ENCODE assay signal across 24 cellular contexts in the genomic region with DNA sequence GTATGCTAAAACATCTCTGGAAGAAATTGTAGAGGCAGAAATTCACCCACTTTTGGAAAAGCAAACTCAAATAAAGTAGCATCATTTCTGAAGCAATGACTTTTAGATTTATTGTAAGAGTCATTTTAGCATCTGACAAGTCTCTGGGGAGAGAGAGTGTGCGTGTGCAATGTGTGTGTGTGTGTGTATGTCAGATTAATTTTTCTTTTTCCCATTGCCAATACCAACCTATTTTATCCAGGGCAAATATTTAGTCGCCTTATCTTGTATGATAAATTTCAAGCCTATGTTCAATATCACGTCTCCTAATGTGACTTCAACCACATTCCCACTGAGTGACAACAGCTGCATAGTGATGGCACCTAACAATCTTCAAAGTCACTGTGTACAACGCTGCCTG.
"Had no signal": no experiment of that assay in that cellular context is flagged by ENCODE, and none has a peak within 500 bp of the region (broad histone marks: within the 10 kb centered on the region; RNA-seq: fewer than 3 reads in every experiment).

No MANE protein-coding gene starts in this region.

- H3K27ac ChIP-seq: colonic mucosa, coronary artery, dorsolateral prefrontal cortex, epithelial cell of prostate, esophagus muscularis mucosa, esophagus squamous epithelium, foreskin keratinocyte, gastrocnemius medialis, gastroesophageal sphincter, heart left ventricle, heart right ventricle had no signal

- H3K36me3 ChIP-seq: colonic mucosa, esophagus squamous epithelium, gastrocnemius medialis, gastroesophageal sphincter had no signal

- H3K4me1 ChIP-seq: colonic mucosa, esophagus muscularis mucosa, esophagus squamous epithelium, foreskin keratinocyte, gastrocnemius medialis, gastroesophageal sphincter had no signal

- DNase-seq: colonic mucosa; cortex of kidney; dermis blood vessel endothelial cell; dorsolateral prefrontal cortex; effector CD4-positive, alpha-beta T cell; effector CD8-positive, alpha-beta T cell; effector memory CD4-positive, alpha-beta T cell; effector memory CD8-positive, alpha-beta T cell; endodermal cell; erythroblast; esophagus squamous epithelium; foreskin fibroblast; foreskin keratinocyte; foreskin melanocyte; gastrocnemius medialis; glutamatergic neuron; head of caudate nucleus; heart left ventricle; heart right ventricle had no signal

- H3K4me3 ChIP-seq: colonic mucosa, coronary artery, dorsolateral prefrontal cortex, esophagus muscularis mucosa, esophagus squamous epithelium, gastrocnemius medialis, gastroesophageal sphincter, heart left ventricle, heart right ventricle had no signal

- H3K27me3 ChIP-seq: colonic mucosa, dorsolateral prefrontal cortex, esophagus muscularis mucosa, esophagus squamous epithelium, foreskin keratinocyte, gastrocnemius medialis, gastroesophageal sphincter, heart left ventricle, heart right ventricle had no signal

- ATAC-seq: effector memory CD8-positive, alpha-beta T cell; esophagus mucosa; foreskin keratinocyte; gastrocnemius medialis; gastroesophageal sphincter had no signal

- H3K9me3 ChIP-seq: colonic mucosa, esophagus muscularis mucosa, esophagus squamous epithelium, gastrocnemius medialis, gastroesophageal sphincter, heart left ventricle, heart right ventricle had no signal
